In the genomic region with DNA sequence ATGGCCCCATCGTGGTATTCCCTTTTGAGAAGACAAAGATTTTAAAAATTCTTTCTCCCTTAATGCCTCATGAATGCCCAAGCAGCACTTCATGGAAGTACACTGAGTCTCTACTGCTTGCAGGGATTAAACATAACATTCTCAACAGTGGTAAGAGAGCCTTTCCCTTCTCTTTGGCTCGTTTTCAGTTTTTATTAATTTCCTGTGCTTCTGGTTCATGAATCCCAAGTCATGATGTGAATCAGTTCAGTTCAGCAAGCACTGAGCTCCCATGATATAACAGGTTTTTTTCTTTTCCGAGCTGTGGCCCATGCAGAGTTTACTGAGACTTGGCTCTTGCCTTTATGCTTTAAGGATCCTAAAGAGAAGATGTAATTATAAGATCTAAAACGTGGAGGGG, we compare ENCODE assay signal across 1 cellular context.
TF ChIP-seq lines count a peak whose summit lies in the region.

No MANE protein-coding gene starts in this region.

TF ChIP-seq in GM23338, 12 proteins besides CTCF, POLR2A, EP300 and RAD21 (continued from another document):
- TF ChIP-seq CREB1 (CRISPR knock-in tag; IDR thresholded peaks at IDR 0.05; ENCODE audit: low read depth) (no peak), ZNF114 (CRISPR knock-in tag; IDR thresholded peaks at IDR 0.05) (no peak), EZH2 (IDR thresholded peaks at IDR 0.05; ENCODE audit: low read depth, unreplicated experiment) (no peak), ETS1 (IDR thresholded peaks at IDR 0.05) (no peak), JUNB (IDR thresholded peaks at IDR 0.05; ENCODE audit: unreplicated experiment) (no peak), ZNF462 (CRISPR knock-in tag; IDR thresholded peaks at IDR 0.05) (no peak), STAT1 (IDR thresholded peaks at IDR 0.05; ENCODE audit: unreplicated experiment) (no peak), EZH2phosphoT487 (IDR thresholded peaks at IDR 0.05; ENCODE audit: unreplicated experiment) (no peak), POLR2AphosphoS5 (IDR thresholded peaks at IDR 0.05; ENCODE audit: low read depth) (no peak), NANOG (IDR thresholded peaks at IDR 0.05; ENCODE audit: borderline replicate concordance) (no peak)
